ENCODE assay signal across 2 cellular contexts in genomic region chr3:56823984-56824703, GRCh38.
TF ChIP-seq lines count a peak whose summit lies in the region.

No MANE protein-coding gene starts in this region.

TF ChIP-seq in GM23338, 12 proteins besides CTCF, POLR2A, EP300 and RAD21 (continued from another document):
- no peak for TF ChIP-seq JUNB (IDR thresholded peaks at IDR 0.05; ENCODE audit: unreplicated experiment)
- no peak for TF ChIP-seq CREB1 (CRISPR knock-in tag; IDR thresholded peaks at IDR 0.05; ENCODE audit: low read depth)
- no peak for TF ChIP-seq ZNF114 (CRISPR knock-in tag; IDR thresholded peaks at IDR 0.05)
- no peak for TF ChIP-seq REST (IDR thresholded peaks at IDR 0.05; ENCODE audit: unreplicated experiment)
- TF ChIP-seq EZH2 (IDR thresholded peaks at IDR 0.05; ENCODE audit: low read depth, unreplicated experiment), result no peak
- no peak for TF ChIP-seq ZNF462 (CRISPR knock-in tag; IDR thresholded peaks at IDR 0.05)
- TF ChIP-seq NANOG (IDR thresholded peaks at IDR 0.05; ENCODE audit: borderline replicate concordance), result no peak
TF ChIP-seq in GM23338: peak in this region for 0.

TF ChIP-seq in WTC11, 78 proteins besides CTCF, POLR2A, EP300 and RAD21:
- TF ChIP-seq AFF4 (CRISPR knock-in tag; IDR thresholded peaks at IDR 0.05; ENCODE audit: borderline replicate concordance), result no peak
- TF ChIP-seq, protein P1, sequence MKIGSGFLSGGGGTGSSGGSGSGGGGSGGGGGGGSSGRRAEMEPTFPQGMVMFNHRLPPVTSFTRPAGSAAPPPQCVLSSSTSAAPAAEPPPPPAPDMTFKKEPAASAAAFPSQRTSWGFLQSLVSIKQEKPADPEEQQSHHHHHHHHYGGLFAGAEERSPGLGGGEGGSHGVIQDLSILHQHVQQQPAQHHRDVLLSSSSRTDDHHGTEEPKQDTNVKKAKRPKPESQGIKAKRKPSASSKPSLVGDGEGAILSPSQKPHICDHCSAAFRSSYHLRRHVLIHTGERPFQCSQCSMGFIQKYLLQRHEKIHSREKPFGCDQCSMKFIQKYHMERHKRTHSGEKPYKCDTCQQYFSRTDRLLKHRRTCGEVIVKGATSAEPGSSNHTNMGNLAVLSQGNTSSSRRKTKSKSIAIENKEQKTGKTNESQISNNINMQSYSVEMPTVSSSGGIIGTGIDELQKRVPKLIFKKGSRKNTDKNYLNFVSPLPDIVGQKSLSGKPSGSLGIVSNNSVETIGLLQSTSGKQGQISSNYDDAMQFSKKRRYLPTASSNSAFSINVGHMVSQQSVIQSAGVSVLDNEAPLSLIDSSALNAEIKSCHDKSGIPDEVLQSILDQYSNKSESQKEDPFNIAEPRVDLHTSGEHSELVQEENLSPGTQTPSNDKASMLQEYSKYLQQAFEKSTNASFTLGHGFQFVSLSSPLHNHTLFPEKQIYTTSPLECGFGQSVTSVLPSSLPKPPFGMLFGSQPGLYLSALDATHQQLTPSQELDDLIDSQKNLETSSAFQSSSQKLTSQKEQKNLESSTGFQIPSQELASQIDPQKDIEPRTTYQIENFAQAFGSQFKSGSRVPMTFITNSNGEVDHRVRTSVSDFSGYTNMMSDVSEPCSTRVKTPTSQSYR (CRISPR knock-in tag; IDR thresholded peaks at IDR 0.05), result no peak
- TF ChIP-seq, protein P2, sequence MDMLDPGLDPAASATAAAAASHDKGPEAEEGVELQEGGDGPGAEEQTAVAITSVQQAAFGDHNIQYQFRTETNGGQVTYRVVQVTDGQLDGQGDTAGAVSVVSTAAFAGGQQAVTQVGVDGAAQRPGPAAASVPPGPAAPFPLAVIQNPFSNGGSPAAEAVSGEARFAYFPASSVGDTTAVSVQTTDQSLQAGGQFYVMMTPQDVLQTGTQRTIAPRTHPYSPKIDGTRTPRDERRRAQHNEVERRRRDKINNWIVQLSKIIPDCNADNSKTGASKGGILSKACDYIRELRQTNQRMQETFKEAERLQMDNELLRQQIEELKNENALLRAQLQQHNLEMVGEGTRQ (CRISPR knock-in tag; IDR thresholded peaks at IDR 0.05), result no peak
- no peak for TF ChIP-seq SMAD3 (CRISPR knock-in tag; IDR thresholded peaks at IDR 0.05; ENCODE audit: borderline replicate concordance)
- no peak for TF ChIP-seq ERG (CRISPR knock-in tag; IDR thresholded peaks at IDR 0.05)
- TF ChIP-seq EMX1 (CRISPR knock-in tag; IDR thresholded peaks at IDR 0.05), result no peak
- TF ChIP-seq ATF6 (CRISPR knock-in tag; IDR thresholded peaks at IDR 0.05), result no peak
- TF ChIP-seq ZBTB21 (CRISPR knock-in tag; IDR thresholded peaks at IDR 0.05; ENCODE audit: borderline replicate concordance), result no peak
- TF ChIP-seq, protein P3, sequence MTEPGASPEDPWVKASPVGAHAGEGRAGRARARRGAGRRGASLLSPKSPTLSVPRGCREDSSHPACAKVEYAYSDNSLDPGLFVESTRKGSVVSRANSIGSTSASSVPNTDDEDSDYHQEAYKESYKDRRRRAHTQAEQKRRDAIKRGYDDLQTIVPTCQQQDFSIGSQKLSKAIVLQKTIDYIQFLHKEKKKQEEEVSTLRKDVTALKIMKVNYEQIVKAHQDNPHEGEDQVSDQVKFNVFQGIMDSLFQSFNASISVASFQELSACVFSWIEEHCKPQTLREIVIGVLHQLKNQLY (CRISPR knock-in tag; IDR thresholded peaks at IDR 0.05), result no peak
- TF ChIP-seq, protein P4, sequence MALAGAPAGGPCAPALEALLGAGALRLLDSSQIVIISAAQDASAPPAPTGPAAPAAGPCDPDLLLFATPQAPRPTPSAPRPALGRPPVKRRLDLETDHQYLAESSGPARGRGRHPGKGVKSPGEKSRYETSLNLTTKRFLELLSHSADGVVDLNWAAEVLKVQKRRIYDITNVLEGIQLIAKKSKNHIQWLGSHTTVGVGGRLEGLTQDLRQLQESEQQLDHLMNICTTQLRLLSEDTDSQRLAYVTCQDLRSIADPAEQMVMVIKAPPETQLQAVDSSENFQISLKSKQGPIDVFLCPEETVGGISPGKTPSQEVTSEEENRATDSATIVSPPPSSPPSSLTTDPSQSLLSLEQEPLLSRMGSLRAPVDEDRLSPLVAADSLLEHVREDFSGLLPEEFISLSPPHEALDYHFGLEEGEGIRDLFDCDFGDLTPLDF (CRISPR knock-in tag; IDR thresholded peaks at IDR 0.05), result no peak
